8 cellular contexts compared by ENCODE assay signal in genomic region chr4:65669008-65669971, GRCh38. TPM values are rescaled to one million over a fixed set of nuclear protein-coding genes. Genes with fewer than 3 reads are reported as not detected.
A peak's percentile ranks its signal among the peaks of the same experiment; 100 is the strongest.
DNase-seq lines count a peak whose midpoint lies in the region; FAIRE-seq and TF ChIP-seq lines count a peak whose summit lies in the region.

No MANE protein-coding gene starts in this region.

- peaks cover 27% of the 10 kb centered on the region for H3K23me2 ChIP-seq in H1 (ENCODE audit: low read depth, low read length)

- H3K27me3 Mint-ChIP-seq in activated naive CD4-positive, alpha-beta T cell treated with anti-CD3 and anti-CD28 coated beads, Interleukin-2, amount 10 ng/mL, durations not matched to agents 7 days and 5 days, result peaks cover 37% of the 10 kb centered on the region

- no peak overlapping the region for H4K91ac ChIP-seq in H1 (replicated peaks; ENCODE audit: insufficient read length, low read length)

- H3K4me3 ChIP-seq in H1 (ENCODE audit: extremely low read depth in 1 of 4, insufficient read depth in 2 of 4, low read depth in 3 of 4, low read length in 4 of 4) (peak overlapping the region; percentile 24 to 58 (median 52)), mucosa of stomach (ENCODE audit: low read length) (peak overlapping the region; percentile 27), uterus (peak overlapping the region; percentile 21 to 42)
- H3K4me3 ChIP-seq in effector memory CD4-positive, alpha-beta T cell (ENCODE audit: insufficient read depth, low read depth, low read length, poor library complexity, severe bottlenecking), result no peak overlapping the region

- H3K4me2 ChIP-seq in H1 (ENCODE audit: insufficient read depth in 1 of 2, low read depth in 2 of 2, low read length in 2 of 2), result peak overlapping the region; percentile 77 to 99

- TF ChIP-seq POLR2A in H1 (IDR thresholded peaks at IDR 0.05; ENCODE audit: control extremely low read depth in 1 of 2, low read depth in 2 of 2, low read length in 2 of 2), result no peak
- TF ChIP-seq POLR2A in uterus (IDR thresholded peaks at IDR 0.05), result no peak

- H2BK12ac ChIP-seq in H1 (ENCODE audit: low read depth, low read length), result 0 out of 2 replicates have a peak overlapping the region, but pooled peaks have one; percentile 30

- no peak overlapping the region for H3K56ac ChIP-seq in H1 (replicated peaks; ENCODE audit: insufficient read length, low read depth, low read length)

- no peak overlapping the region for H2BK20ac ChIP-seq in H1 (ENCODE audit: low read length)

- TF ChIP-seq EP300 in H1 (IDR thresholded peaks at IDR 0.05; ENCODE audit: borderline replicate concordance in 1 of 2, low read depth in 2 of 2, low read length in 2 of 2), result no peak

- H3K9me3 ChIP-seq in H1 (ENCODE audit: insufficient read depth in 2 of 2, low read depth in 1 of 2, low read length in 1 of 2) (no peaks in the 10 kb centered on the region), mucosa of stomach (ENCODE audit: control insufficient read depth, low read length) (no peaks in the 10 kb centered on the region), uterus (no peaks in the 10 kb centered on the region)
- no peaks in the 10 kb centered on the region for H3K9me3 ChIP-seq in effector memory CD4-positive, alpha-beta T cell (ENCODE audit: control insufficient read depth, low read length)

- peaks cover 5 to 18% (median 7%) of the 10 kb centered on the region in 4 experiments; a peak in 6 of 7 replicates for H3K4me1 ChIP-seq in H1 (replicated peaks in 1 of 4; ENCODE audit: control insufficient read depth in 3 of 4, insufficient read depth in 4 of 4, low read length in 3 of 4)
- H3K4me1 ChIP-seq in mucosa of stomach (ENCODE audit: control insufficient read depth, insufficient read depth, low read length), result peaks cover 9% of the 10 kb centered on the region
- H3K4me1 ChIP-seq in uterus, result peaks cover 0 to 12% of the 10 kb centered on the region in 2 donors
- H3K4me1 ChIP-seq in effector memory CD4-positive, alpha-beta T cell (ENCODE audit: control insufficient read depth, insufficient read depth, low read length, poor library complexity, severe bottlenecking), result no peaks in the 10 kb centered on the region

- H3K27ac ChIP-seq in H1 (ENCODE audit: low read depth, low read length), result no peak overlapping the region
- H3K27ac ChIP-seq in uterus, result peak overlapping the region; percentile 10 to 35
- H3K27ac ChIP-seq in effector memory CD4-positive, alpha-beta T cell (ENCODE audit: insufficient read depth, low read length, poor library complexity, severe bottlenecking), result no peak overlapping the region

- H3K79me1 ChIP-seq in H1 (ENCODE audit: low read depth, low read length), result no peaks in the 10 kb centered on the region

- no peak overlapping the region for H3K23ac ChIP-seq in H1 (ENCODE audit: insufficient read length)

- H3K36me3 ChIP-seq in H1 (ENCODE audit: control insufficient read depth in 2 of 4, insufficient read depth in 4 of 4, low read length in 3 of 4) (no peaks in the 10 kb centered on the region), mucosa of stomach (ENCODE audit: control insufficient read depth, insufficient read depth, low read length) (no peaks in the 10 kb centered on the region), uterus (peaks cover 0 to 1% of the 10 kb centered on the region in 2 donors)
- H3K36me3 ChIP-seq in effector memory CD4-positive, alpha-beta T cell (ENCODE audit: control insufficient read depth, insufficient read depth, low read length), result no peaks in the 10 kb centered on the region

- H3K4me3 Mint-ChIP-seq in activated naive CD4-positive, alpha-beta T cell treated with anti-CD3 and anti-CD28 coated beads, Interleukin-2, amount 10 ng/mL, durations not matched to agents 7 days and 5 days, result no peak overlapping the region

- H4K8ac ChIP-seq in H1 (ENCODE audit: extremely low read depth, insufficient read depth, low read length), result no peak overlapping the region

- peak overlapping the region; percentile 31; the same call in 1 of the 2 replicates for H2AFZ ChIP-seq in H1 (ENCODE audit: low read length)

- H3K36me3 Mint-ChIP-seq in activated naive CD4-positive, alpha-beta T cell treated with anti-CD3 and anti-CD28 coated beads, Interleukin-2, amount 10 ng/mL, durations not matched to agents 7 days and 5 days, result peaks cover 2% of the 10 kb centered on the region

- H4K5ac ChIP-seq in H1 (ENCODE audit: insufficient read length, low read depth, low read length), result no peak overlapping the region

- no peaks in the 10 kb centered on the region for H3K79me2 ChIP-seq in H1 (ENCODE audit: control insufficient read depth in 1 of 2, insufficient read depth in 2 of 2, low read length in 2 of 2)

- H3K9me3 Mint-ChIP-seq in activated naive CD4-positive, alpha-beta T cell treated with anti-CD3 and anti-CD28 coated beads, Interleukin-2, amount 10 ng/mL, durations not matched to agents 7 days and 5 days, result no peaks in the 10 kb centered on the region

- H3K27ac Mint-ChIP-seq in activated naive CD4-positive, alpha-beta T cell treated with anti-CD3 and anti-CD28 coated beads, Interleukin-2, amount 10 ng/mL, durations not matched to agents 7 days and 5 days, result peak overlapping the region; percentile 35

- no peak overlapping the region for H2BK15ac ChIP-seq in H1 (ENCODE audit: low read length)

- no peak for DNase-seq in activated naive CD4-positive, alpha-beta T cell treated with anti-CD3 and anti-CD28 coated beads, Interleukin-2, amount 10 ng/mL, durations not matched to agents 7 days and 5 days
- DNase-seq in activated naive CD4-positive, alpha-beta T cell (lab: John Stamatoyannopoulos, UW), result no peak
- DNase-seq in H1 (ENCODE audit: low read depth in 1 of 2, low spot score in 2 of 2) (peak in 1 of 2 experiments; percentile 71), uterus (peak in 1 of 2 donors; percentile 15), superior temporal gyrus (ENCODE audit: extremely low spot score) (no peak), NCI-H226 (no peak)
- DNase-seq in effector memory CD4-positive, alpha-beta T cell, result no peak

- no peaks in the 10 kb centered on the region for H4K20me1 ChIP-seq in H1 (replicated peaks in 1 of 2; ENCODE audit: control insufficient read depth in 1 of 2, insufficient read depth in 2 of 2, low read length in 2 of 2)

- peaks cover 4% of the 10 kb centered on the region for H3K4me1 Mint-ChIP-seq in activated naive CD4-positive, alpha-beta T cell treated with anti-CD3 and anti-CD28 coated beads, Interleukin-2, amount 10 ng/mL, durations not matched to agents 7 days and 5 days

- H2BK5ac ChIP-seq in H1 (ENCODE audit: low read depth, low read length), result no peak overlapping the region

- TF ChIP-seq RAD21 in H1 (IDR thresholded peaks at IDR 0.05 in 1 of 2, conservative IDR thresholded peaks at IDR 0.05 in 1 of 2; ENCODE audit: low read depth in 2 of 2, low read length in 2 of 2), result no peak

- H3K4ac ChIP-seq in H1 (replicated peaks; ENCODE audit: insufficient read length, low read depth, low read length), result no peak overlapping the region

- WGBS in H1 (ENCODE audit: extremely low coverage in 1 of 2, insufficient coverage in 1 of 2, insufficient read length in 1 of 2, insufficient replicate concordance in 2 of 2, low coverage in 1 of 2, low lambda C conversion rate in 2 of 2, missing lambda C conversion rate in 1 of 2), 2 experiments, result 3% methylated on average over 44 of the region's 59 CpGs; no CpG with 5 or more reads in 1 of the 2 experiments

- FAIRE-seq in H1 (lab: Jason Lieb, UNC), result no peak

- H3K27me3 ChIP-seq in H1 (replicated peaks in 1 of 4; ENCODE audit: control insufficient read depth in 3 of 4, extremely low read depth in 1 of 4, insufficient read depth in 3 of 4, low read length in 3 of 4) (peaks cover 25 to 62% (median 44%) of the 10 kb centered on the region in 4 experiments), mucosa of stomach (ENCODE audit: control insufficient read depth, insufficient read depth, low read length) (peaks cover 43% of the 10 kb centered on the region), uterus (peaks cover 0 to 30% of the 10 kb centered on the region in 2 donors)
- H3K27me3 ChIP-seq in effector memory CD4-positive, alpha-beta T cell (replicated peaks; ENCODE audit: control insufficient read depth, insufficient read depth, low read length, poor library complexity, severe bottlenecking), result peaks cover 4% of the 10 kb centered on the region

- H3K14ac ChIP-seq in H1 (ENCODE audit: insufficient read length), result no peak overlapping the region

- no peak for TF ChIP-seq CTCF in H1 (IDR thresholded peaks at IDR 0.05; ENCODE audit: control extremely low read depth in 1 of 3, insufficient read depth in 1 of 3, low read depth in 1 of 3, low read length in 3 of 3)
- no peak for TF ChIP-seq CTCF in uterus (IDR thresholded peaks at IDR 0.05)

- POLR2A ChIA-PET in H1 (lab: Charles Lee; ENCODE audit: partially characterized antibody), result no interaction called here

- CTCF ChIA-PET in activated naive CD4-positive, alpha-beta T cell treated with anti-CD3 and anti-CD28 coated beads, Interleukin-2, amount 10 ng/mL, durations not matched to agents 7 days and 5 days (lab: Charles Lee), result no interaction called here
- CTCF ChIA-PET in H1 (lab: Charles Lee; ENCODE audit: partially characterized antibody), result interaction anchor here (0.6 to 2.1 kb wide), 2 partner anchors 12 to 798 kb away, joined by 3 to 7 read pairs; no protein-coding TSS in a partner anchor

- H3K18ac ChIP-seq in H1 (ENCODE audit: extremely low read depth, low read length), result no peak overlapping the region

- no peak overlapping the region for H2BK120ac ChIP-seq in H1 (replicated peaks; ENCODE audit: low read depth, low read length)

- H2AK5ac ChIP-seq in H1 (ENCODE audit: low read depth, low read length), result no peak overlapping the region

- no peak overlapping the region for H3K9ac ChIP-seq in H1 (replicated peaks in 1 of 4; ENCODE audit: extremely low read depth in 1 of 4, low read depth in 3 of 4, low read length in 3 of 4)
- H3K9ac ChIP-seq in mucosa of stomach (ENCODE audit: low read length), result no peak overlapping the region

- intact Hi-C loops in uterus (cut with DNase I; ENCODE audit: low total_unique reads), result no loop called here

TF ChIP-seq in H1, 55 proteins besides CTCF, POLR2A, EP300 and RAD21 (continues in another document):
- no peak for TF ChIP-seq TAF7 (optimal IDR thresholded peaks at IDR 0.05; ENCODE audit: borderline replicate concordance, low read depth, low read length)
- TF ChIP-seq MAX (IDR thresholded peaks at IDR 0.05), result peak; percentile 92

RNA-seq across cellular contexts. Expression of gene EPHA5, which starts 1.0 kb away (rescaled TPM):
- total RNA-seq in H1 (2021; fragmentation: NEBNext Ultra II Directional; extraction: Animal tissue kit (Norgen Biotek cat#: 25700)), result 0.10 and 0.11 TPM in 2 replicates
- polyA plus RNA-seq in H1 (2011; rRNA removed), result 0.02 and 0.03 TPM in 2 replicates
- 0.04 TPM for polyA plus RNA-seq in H1 (2011; cell fraction: cytosol; rRNA removed)
- polyA plus RNA-seq in H1 (2011; cell fraction: nucleus; rRNA removed), result 0.03 TPM
- polyA plus RNA-seq in H1 (2012, experiment 1 of 2), result 0.06 to 0.13 TPM in 2 of 4 replicates, not detected in the others
- polyA plus RNA-seq in H1 (2012, experiment 2 of 2), result 0.05 TPM
- polyA plus RNA-seq in H1 (2013, experiment 1 of 2), result 0.16 TPM
- polyA plus RNA-seq in H1 (2013, experiment 2 of 2), result 0.11 TPM
- polyA minus RNA-seq in H1 (2011; rRNA and poly(A)+ RNA removed), result 0.09 and 0.15 TPM in 2 replicates
- polyA minus RNA-seq in H1 (2011; cell fraction: cytosol; rRNA and poly(A)+ RNA removed), result not detected
- polyA minus RNA-seq in H1 (2011; cell fraction: nucleus; rRNA and poly(A)+ RNA removed), result 0.10 TPM
- 10 to 100 TPM in 1 of 4 donors, 1 to 10 TPM in 1, not detected in 2; 1.2 to 10.4 TPM for total RNA-seq in uterus

Comparison
In these comparisons a context has a peak if more than half of its experiments do, and no peak if none do; other contexts are left out.
1. H3K27ac ChIP-seq: peak in uterus (2 of 2); none in H1 (single experiment) and effector memory CD4-positive, alpha-beta T cell (single experiment).